Comparison of ENCODE assay signal across 9 cellular contexts in genomic region chr6:63351995-63352586, GRCh38. TPM values are rescaled to one million over a fixed set of nuclear protein-coding genes. Genes with fewer than 3 reads are reported as not detected.
DNase-seq lines count a peak whose midpoint lies in the region; ATAC-seq, FAIRE-seq and TF ChIP-seq lines count a peak whose summit lies in the region.
"Had no signal": no experiment of that assay in that cellular context is flagged by ENCODE, and none has a peak within 500 bp of the region (broad histone marks: within the 10 kb centered on the region; RNA-seq: fewer than 3 reads in every experiment).

No MANE protein-coding gene starts in this region.

- RAD21 ChIA-PET in GM12878 (lab: Charles Lee; ENCODE audit: unreplicated experiment), result interaction anchor here (0.6 to 7.8 kb wide), 72 partner anchors 24 to 978 kb away, joined by 3 to 114 read pairs (median 6); partner anchors contain the start of gene PHF3

- intact Hi-C loops in GM12878 (cut with micrococcal nuclease; ENCODE audit: unreplicated experiment), result loop anchor here (1.0 to 2.0 kb wide), 6 partner anchors 33 to 451 kb away; no protein-coding TSS in a partner anchor

- DNase-seq in NCI-H1105 treated with DMSO at 0.1 percent for 48 hours (lab: John Stamatoyannopoulos, UW) (peak; percentile 21), NCI-H1105 (lab: John Stamatoyannopoulos, UW) (no peak), HT-29 (ENCODE audit: low spot score) (peak; percentile 48), GM12878 (ENCODE audit: low read depth, low spot score) (peak; percentile 34), naive B cell (no peak), HUDEP-2 (lab: John Stamatoyannopoulos, UW; ENCODE audit: unreplicated experiment in 76 of 76) (no peak)
- no peak for DNase-seq in stimulated activated CD8-positive, alpha-beta memory T cell treated with anti-CD3 and anti-CD28 coated beads, Interleukin-4, amount 100 ng/mL, for 48 hours

- H3K9me3 Mint-ChIP-seq in naive B cell, result peaks cover 0 to 5% (median 0%) of the 10 kb centered on the region in 7 donors

- peaks cover 11% of the 10 kb centered on the region for H3K4me1 ChIP-seq in GM12878 (ENCODE audit: control insufficient read depth, insufficient read depth, low read length)

- TF ChIP-seq RAD21 in GM12878 (IDR thresholded peaks at IDR 0.05; ENCODE audit: insufficient read depth, low read depth, low read length), result peak; percentile 75

- peaks cover 0 to 5% (median 4%) of the 10 kb centered on the region in 3 donors for H3K27me3 Mint-ChIP-seq in naive B cell

- peaks cover 10 to 22% (median 20%) of the 10 kb centered on the region in 3 donors for H3K4me1 Mint-ChIP-seq in naive B cell

- H3K9ac ChIP-seq in GM12878 (ENCODE audit: control insufficient read depth, insufficient read depth, low read length), result peak overlapping the region; percentile 57

- 0 out of 2 replicates have a peak overlapping the region, but pooled peaks have one; percentile 13 for H3K4me3 ChIP-seq in GM12878

- H2AFZ ChIP-seq in GM12878 (ENCODE audit: control insufficient read depth, low read depth, low read length), result peak overlapping the region; percentile 83

- POLR2A ChIA-PET in GM12878 (lab: Charles Lee), result interaction anchor here (0.6 to 2.5 kb wide), 8 partner anchors 152 to 450 kb away, joined by 3 to 13 read pairs (median 4); partner anchors contain the start of gene PHF3

- H3K27ac Mint-ChIP-seq in naive B cell, result peak overlapping the region in 5 of 6 donors; percentile 31 to 90 (median 78)

- no peaks in the 10 kb centered on the region for H3K36me3 Mint-ChIP-seq in naive B cell

- no TSS peak for BruUV-seq in GM12878 (replicated peaks; lab: Mats Ljungman, UMichigan)

- CTCF ChIA-PET in GM12878 (lab: Yijun Ruan, JAX), result interaction anchor here (0.5 to 7.2 kb wide), 73 partner anchors 10 to 1126 kb away, joined by 3 to 159 read pairs (median 7); partner anchors contain the start of gene PHF3

- in situ Hi-C loops in GM12878 (cut with MboI), result loop anchor here (5.0 kb wide), 3 partner anchors 220 to 410 kb away; partner anchors contain the start of genes LOC128125822 and PTP4A1

- H3K36me3 ChIP-seq in GM12878 (ENCODE audit: control insufficient read depth in 2 of 2, insufficient read depth in 2 of 2, low read length in 1 of 2), result no peaks in the 10 kb centered on the region

- H3K27ac ChIP-seq in GM12878 (ENCODE audit: control insufficient read depth, insufficient read depth), result peak overlapping the region; percentile 95

- TF ChIP-seq EP300 in GM12878 (IDR thresholded peaks at IDR 0.05; ENCODE audit: borderline replicate concordance in 1 of 2, control insufficient read depth in 1 of 2, low read depth in 2 of 2, low read length in 2 of 2), result no peak

- peak; percentile 44 for FAIRE-seq in GM12878 (lab: Jason Lieb, UNC)

- H3K9me3 ChIP-seq in GM12878 (replicated peaks; ENCODE audit: control insufficient read depth, insufficient read depth, low read length), result no peaks in the 10 kb centered on the region

- no peak for TF ChIP-seq POLR2A in GM12878 (IDR thresholded peaks at IDR 0.05; ENCODE audit: low read depth, low read length)

- H3K79me2 ChIP-seq in GM12878 (ENCODE audit: control insufficient read depth, insufficient read depth, low read length), result no peaks in the 10 kb centered on the region

- SMC1A ChIA-PET in GM12878 (lab: Charles Lee; ENCODE audit: uncharacterized antibody, unreplicated experiment), result interaction anchor here (0.8 to 9.8 kb wide), 71 partner anchors 24 to 979 kb away, joined by 3 to 218 read pairs (median 6); partner anchors contain the start of gene PHF3

- H3K4me3 Mint-ChIP-seq in naive B cell, result peak overlapping the region in 7 of 8 donors; percentile 4 to 76 (median 66)

- peak; percentile 49 to 77 (median 60); a peak in 5 of 6 replicates for TF ChIP-seq CTCF in GM12878 (IDR thresholded peaks at IDR 0.05 in 2 of 3, conservative IDR thresholded peaks at IDR 0.05 in 1 of 3; ENCODE audit: control insufficient read depth in 2 of 3, extremely low read depth in 1 of 3, insufficient read depth in 1 of 3, low read depth in 3 of 3, low read length in 3 of 3)

- under 1% methylated on average over 6 of the region's 6 CpGs for WGBS in GM12878 (ENCODE audit: insufficient coverage, insufficient replicate concordance, low lambda C conversion rate, missing lambda C conversion rate)

- peak; percentile 36 for ATAC-seq in GM21423 (IDR thresholded peaks at IDR 0.05; ENCODE audit: unreplicated experiment)
- peak; percentile 60 for ATAC-seq in GM12878
- no peak for ATAC-seq in naive B cell (ENCODE audit: low read depth in 2 of 2)

- H4K20me1 ChIP-seq in GM12878 (ENCODE audit: control insufficient read depth, insufficient read depth), result no peaks in the 10 kb centered on the region

- peak overlapping the region; percentile 87 for H3K4me2 ChIP-seq in GM12878 (ENCODE audit: control insufficient read depth, insufficient read depth)

- no peaks in the 10 kb centered on the region for H3K27me3 ChIP-seq in GM12878 (replicated peaks in 1 of 2; ENCODE audit: control insufficient read depth in 2 of 2, insufficient read depth in 2 of 2, low read length in 1 of 2)

TF ChIP-seq in GM12878, 131 proteins besides CTCF, POLR2A, EP300 and RAD21:
- no peak for TF ChIP-seq ASH2L (IDR thresholded peaks at IDR 0.05; ENCODE audit: borderline replicate concordance, low read depth)
- 0 out of 2 replicates have a peak, but pooled peaks have one; percentile 16 for TF ChIP-seq ZNF592 (IDR thresholded peaks at IDR 0.05)
- TF ChIP-seq RCOR1 (conservative IDR thresholded peaks at IDR 0.05; ENCODE audit: low read depth, low read length), result no peak
- peak; percentile 74 for TF ChIP-seq RELA (IDR thresholded peaks at IDR 0.05; ENCODE audit: borderline replicate concordance, partially characterized antibody)
- TF ChIP-seq IKZF1 (conservative IDR thresholded peaks at IDR 0.05), result no peak
- TF ChIP-seq SMARCA5 (IDR thresholded peaks at IDR 0.05), result 0 out of 2 replicates have a peak, but pooled peaks have one; percentile 73
- TF ChIP-seq YY1 (IDR thresholded peaks at IDR 0.05; ENCODE audit: low read depth, low read length), result no peak
- peak; percentile 74; the same call in 1 of the 2 replicates for TF ChIP-seq SMC3 (IDR thresholded peaks at IDR 0.05; ENCODE audit: borderline replicate concordance, low read length)

RNA-seq across cellular contexts. Expression of gene LGSN, which starts 32.3 kb away (rescaled TPM):
- not detected in 2 replicates for total RNA-seq in HT-29 (2014; rRNA removed; shearing (Covaris generic))
- total RNA-seq in GM12878 (2013; cell fraction: nucleolus; rRNA removed), result not detected in 2 replicates
- not detected in 2 replicates for total RNA-seq in GM12878 (2014; rRNA removed)
- total RNA-seq in GM12878 (2014; rRNA removed; fragmentation: Illumina TruSeq; extraction: Trizol), result not detected in 2 replicates
- not detected in 2 replicates for total RNA-seq in GM12878 (2021)
- polyA plus RNA-seq in GM12878 (2011; ENCODE audit: low read depth), result not detected
- polyA plus RNA-seq in GM12878 (2011; rRNA removed), result not detected in 2 replicates
- polyA plus RNA-seq in GM12878 (2011; cell fraction: cytosol; rRNA removed), result not detected in 2 replicates
- 0.22 TPM in 1 of 2 replicates, not detected in the other for polyA plus RNA-seq in GM12878 (2011; cell fraction: nucleus; rRNA removed)
- polyA plus RNA-seq in GM12878 (2012), result not detected in 2 replicates
- not detected in 2 replicates for polyA plus RNA-seq in GM12878 (2014; fragmentation: Illumina TruSeq; extraction: Trizol)
- not detected for polyA plus RNA-seq in GM12878 (2014; fragmentation: Nextera tagmentation; extraction: Ambion mirVana)
- not detected in 2 replicates for polyA plus RNA-seq in GM12878 (2014; rRNA removed)
- not detected for polyA plus RNA-seq in GM12878 (2016; fragmentation: Nextera tagmentation; extraction: Ambion mirVana)
- not detected in 2 replicates for polyA minus RNA-seq in GM12878 (2011; rRNA and poly(A)+ RNA removed)
- polyA minus RNA-seq in GM12878 (2011; cell fraction: cytosol; rRNA and poly(A)+ RNA removed), result not detected in 2 replicates
- not detected in 2 replicates for polyA minus RNA-seq in GM12878 (2011; cell fraction: nucleus; rRNA and poly(A)+ RNA removed)
- not detected for polyA plus RNA-seq in naive B cell (ENCODE audit: low read depth in 6 of 6)
- polyA plus RNA-seq: esophagus had no signal

Comparison
In these comparisons a context has a peak if more than half of its experiments do, and no peak if none do; other contexts are left out.
1. DNase-seq: peak in NCI-H1105 treated with DMSO at 0.1 percent for 48 hours (single experiment), HT-29 (single experiment) and GM12878 (single experiment); none in NCI-H1105 (single experiment), naive B cell (single experiment), HUDEP-2 (0 of 76) and stimulated activated CD8-positive, alpha-beta memory T cell treated with anti-CD3 and anti-CD28 coated beads, Interleukin-4, amount 100 ng/mL, for 48 hours (single experiment).
2. ATAC-seq: peak in GM21423 (single experiment) and GM12878 (single experiment); none in naive B cell (0 of 2).